15 cellular contexts compared by ENCODE assay signal in the genomic region with DNA sequence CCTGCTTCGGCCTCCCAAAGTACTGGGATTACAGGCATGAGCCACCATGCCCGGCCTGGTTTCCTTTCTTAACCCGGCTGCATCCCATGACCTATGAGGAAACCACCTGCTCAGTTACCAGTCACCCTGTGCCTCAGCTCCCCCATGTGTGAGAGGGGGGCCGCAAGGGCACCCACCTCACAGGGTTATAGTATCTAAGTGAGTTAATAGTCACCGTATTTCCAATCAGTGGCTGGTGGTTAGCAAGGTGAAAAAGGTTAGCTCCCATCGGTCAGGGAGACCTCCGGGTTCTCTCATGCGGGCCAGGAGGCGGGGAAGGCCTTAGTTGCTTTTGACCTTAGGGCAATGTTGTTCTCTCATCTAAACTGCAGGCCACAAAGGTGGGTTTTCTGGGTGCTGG. TPM values are rescaled to one million over a fixed set of nuclear protein-coding genes. Genes with fewer than 3 reads are reported as not detected.
A peak's percentile ranks its signal among the peaks of the same experiment; 100 is the strongest.
DNase-seq lines count a peak whose midpoint lies in the region; ATAC-seq and TF ChIP-seq lines count a peak whose summit lies in the region.
"Had no signal": no experiment of that assay in that cellular context is flagged by ENCODE, and none has a peak within 500 bp of the region (broad histone marks: within the 10 kb centered on the region; RNA-seq: fewer than 3 reads in every experiment).

No MANE protein-coding gene starts in this region.

- H3K4ac ChIP-seq in mesenchymal stem cell (ENCODE audit: low read depth in 1 of 2, low read length in 2 of 2), result peak overlapping the region in 1 of 2 experiments; percentile 20

- H2AFZ ChIP-seq in mesenchymal stem cell (ENCODE audit: low read depth, low read length), result no peak overlapping the region

- no peaks in the 10 kb centered on the region for H3K9me3 Mint-ChIP-seq in HFFc6
- H3K9me3 Mint-ChIP-seq in dendritic cell treated with granulocyte-macrophage colony-stimulating factor and Interleukin-4, amounts not matched to agents 40 ng/mL and 50 ng/mL, for 4 days, result no peaks in the 10 kb centered on the region
- no peaks in the 10 kb centered on the region for H3K9me3 Mint-ChIP-seq in activated CD4-positive, alpha-beta T cell treated with anti-CD3 and anti-CD28 coated beads, Interleukin-2, amount 10 ng/mL, durations not matched to agents 24 days and 14 days
- H3K9me3 Mint-ChIP-seq: activated T-helper 2 cell treated with anti-CD3 and anti-CD28 coated beads, Interferon-gamma antibody, Interleukin-2, Interleukin-4, amounts not matched to agents 10 μg/mL and 5 μg/mL and 100 μg/mL, durations not matched to agents 14 hours and 24 hours and 36 hours; central memory CD8-positive, alpha-beta T cell; stimulated activated naive CD8-positive, alpha-beta T cell treated with anti-CD3 and anti-CD28 coated beads, Interleukin-15, Interleukin-2, amounts not matched to agents 100 ng/mL and 50 ng/mL, for 24 hours had no signal

- peaks cover 23% of the 10 kb centered on the region for H3K79me1 ChIP-seq in mesenchymal stem cell (replicated peaks; ENCODE audit: low read length, poor library complexity, severe bottlenecking)

- H3K36me3 Mint-ChIP-seq in HFFc6 (ENCODE audit: low read depth), result peaks cover 28% of the 10 kb centered on the region
- H3K36me3 Mint-ChIP-seq in dendritic cell treated with granulocyte-macrophage colony-stimulating factor and Interleukin-4, amounts not matched to agents 40 ng/mL and 50 ng/mL, for 4 days (ENCODE audit: low read depth), result peaks cover 81% of the 10 kb centered on the region
- no peaks in the 10 kb centered on the region for H3K36me3 Mint-ChIP-seq in activated CD4-positive, alpha-beta T cell treated with anti-CD3 and anti-CD28 coated beads, Interleukin-2, amount 10 ng/mL, durations not matched to agents 24 days and 14 days (ENCODE audit: low read depth)

- no peak for ATAC-seq in HG02981 (IDR thresholded peaks at IDR 0.05; ENCODE audit: unreplicated experiment)

- H2BK12ac ChIP-seq in mesenchymal stem cell (ENCODE audit: low read length in 2 of 2), result peak overlapping the region in 1 of 2 experiments; percentile 15

- H3K4me3 Mint-ChIP-seq in HFFc6, result peak overlapping the region; percentile 96
- no peak overlapping the region for H3K4me3 Mint-ChIP-seq in dendritic cell treated with granulocyte-macrophage colony-stimulating factor and Interleukin-4, amounts not matched to agents 40 ng/mL and 50 ng/mL, for 4 days
- no peak overlapping the region for H3K4me3 Mint-ChIP-seq in activated CD4-positive, alpha-beta T cell treated with anti-CD3 and anti-CD28 coated beads, Interleukin-2, amount 10 ng/mL, durations not matched to agents 24 days and 14 days
- H3K4me3 Mint-ChIP-seq: central memory CD8-positive, alpha-beta T cell; stimulated activated naive CD8-positive, alpha-beta T cell treated with anti-CD3 and anti-CD28 coated beads, Interleukin-15, Interleukin-2, amounts not matched to agents 100 ng/mL and 50 ng/mL, for 24 hours had no signal

- H2AK5ac ChIP-seq in mesenchymal stem cell (ENCODE audit: low read length, severe bottlenecking), result no peak overlapping the region

- DNase-seq in HFFc6 (no peak), mesenchymal stem cell (peak; percentile 32), Kasumi-1 (lab: John Stamatoyannopoulos, UW) (no peak)
- no peak for DNase-seq in activated CD4-positive, alpha-beta T cell treated with anti-CD3 and anti-CD28 coated beads, Interleukin-2, amount 10 ng/mL, durations not matched to agents 24 days and 14 days
- no peak for DNase-seq in stimulated activated CD4-positive, alpha-beta T cell treated with anti-CD3 and anti-CD28 coated beads, Interleukin-1b, Interleukin-23, amount 100 ng/mL, for 48 hours
- DNase-seq: Caco-2, NCI-H510A, SIG-M5 had no signal

- H3K4me1 ChIP-seq in mesenchymal stem cell (ENCODE audit: control insufficient read depth, insufficient read depth, low read depth, low read length) (peaks cover 47% of the 10 kb centered on the region), subcutaneous abdominal adipose tissue (ENCODE audit: control insufficient read depth in 5 of 5, insufficient read depth in 5 of 5, low read length in 5 of 5) (peaks cover 35 to 98% (median 95%) of the 10 kb centered on the region in 5 donors)

- H3K9ac ChIP-seq in mesenchymal stem cell (ENCODE audit: low read length), result peak overlapping the region; percentile 95
- H3K9ac ChIP-seq in subcutaneous abdominal adipose tissue (ENCODE audit: low read length in 5 of 5), result peak overlapping the region; percentile 16 to 82 (median 76)

- intact Hi-C loops in dendritic cell treated with granulocyte-macrophage colony-stimulating factor and Interleukin-4, amounts not matched to agents 40 ng/mL and 50 ng/mL, for 4 days (cut with micrococcal nuclease), result no loop called here
- intact Hi-C loops in activated CD4-positive, alpha-beta T cell treated with anti-CD3 and anti-CD28 coated beads, Interleukin-2, amount 10 ng/mL, durations not matched to agents 24 days and 14 days (cut with micrococcal nuclease), result no loop called here

- peaks cover 39 to 60% of the 10 kb centered on the region in 2 experiments for H3K36me3 ChIP-seq in mesenchymal stem cell (ENCODE audit: control insufficient read depth in 1 of 2, insufficient read depth in 2 of 2, low read depth in 1 of 2, low read length in 2 of 2)
- peaks cover 0 to 16% (median 10%) of the 10 kb centered on the region in 5 donors for H3K36me3 ChIP-seq in subcutaneous abdominal adipose tissue (ENCODE audit: control insufficient read depth in 5 of 5, insufficient read depth in 5 of 5, low read length in 5 of 5)

- H3K4me3 ChIP-seq in mesenchymal stem cell (ENCODE audit: insufficient read depth in 1 of 2, low read depth in 1 of 2, low read length in 2 of 2) (peak overlapping the region in 1 of 2 experiments; percentile 56), subcutaneous abdominal adipose tissue (ENCODE audit: low read depth in 1 of 5, low read length in 5 of 5) (peak overlapping the region in 2 of 5 donors; percentile 1 to 18)

- H3K4me1 Mint-ChIP-seq in HFFc6 (ENCODE audit: low read depth), result peaks cover 98% of the 10 kb centered on the region
- H3K4me1 Mint-ChIP-seq in dendritic cell treated with granulocyte-macrophage colony-stimulating factor and Interleukin-4, amounts not matched to agents 40 ng/mL and 50 ng/mL, for 4 days (ENCODE audit: low read depth), result peaks cover 96% of the 10 kb centered on the region
- H3K4me1 Mint-ChIP-seq in activated CD4-positive, alpha-beta T cell treated with anti-CD3 and anti-CD28 coated beads, Interleukin-2, amount 10 ng/mL, durations not matched to agents 24 days and 14 days, result no peaks in the 10 kb centered on the region
- H3K4me1 Mint-ChIP-seq: central memory CD8-positive, alpha-beta T cell had no signal

- 71% methylated on average over 9 of the region's 9 CpGs for WGBS in mesenchymal stem cell

- no peak overlapping the region for H2BK15ac ChIP-seq in mesenchymal stem cell (ENCODE audit: low read depth, poor library complexity, severe bottlenecking)

- peak overlapping the region; percentile 42 to 78 for H3K18ac ChIP-seq in mesenchymal stem cell (ENCODE audit: low read depth in 1 of 2, low read length in 2 of 2)

- no peak overlapping the region for H3K14ac ChIP-seq in mesenchymal stem cell (ENCODE audit: low read length in 2 of 2)

- H2BK120ac ChIP-seq in mesenchymal stem cell (ENCODE audit: low read depth, low read length), result peak overlapping the region; percentile 36

- no peak for TF ChIP-seq CTCF in HFFc6 (IDR thresholded peaks at IDR 0.05)

- no peak overlapping the region for H2BK5ac ChIP-seq in mesenchymal stem cell (ENCODE audit: low read depth, low read length, poor library complexity, severe bottlenecking)

- H3K4me2 ChIP-seq in mesenchymal stem cell (ENCODE audit: low read length, poor library complexity, severe bottlenecking), result no peak overlapping the region

- H3K9me3 ChIP-seq in mesenchymal stem cell (ENCODE audit: control insufficient read depth, low read length) (no peaks in the 10 kb centered on the region), subcutaneous abdominal adipose tissue (ENCODE audit: control insufficient read depth in 5 of 5, low read length in 5 of 5) (no peaks in the 10 kb centered on the region)
- H3K9me3 ChIP-seq: Caco-2 had no signal

- H3K27ac ChIP-seq in mesenchymal stem cell (ENCODE audit: low read length, poor library complexity, severe bottlenecking), result peak overlapping the region; percentile 36
- peak overlapping the region; percentile 99 for H3K27ac ChIP-seq in subcutaneous abdominal adipose tissue (ENCODE audit: low read depth, low read length)

- H3K23ac ChIP-seq in mesenchymal stem cell (ENCODE audit: low read length in 2 of 2), result peak overlapping the region in 1 of 2 experiments; percentile 37

- H3K27me3 ChIP-seq in mesenchymal stem cell (ENCODE audit: control insufficient read depth in 1 of 2, insufficient read depth in 1 of 2, low read length in 2 of 2) (no peaks in the 10 kb centered on the region), subcutaneous abdominal adipose tissue (ENCODE audit: control insufficient read depth in 5 of 5, insufficient read depth in 4 of 5, low read length in 5 of 5) (no peaks in the 10 kb centered on the region)

- H3K27ac Mint-ChIP-seq in HFFc6, result peak overlapping the region; percentile 84
- H3K27ac Mint-ChIP-seq in dendritic cell treated with granulocyte-macrophage colony-stimulating factor and Interleukin-4, amounts not matched to agents 40 ng/mL and 50 ng/mL, for 4 days, result peak overlapping the region; percentile 39
- H3K27ac Mint-ChIP-seq in activated CD4-positive, alpha-beta T cell treated with anti-CD3 and anti-CD28 coated beads, Interleukin-2, amount 10 ng/mL, durations not matched to agents 24 days and 14 days, result no peak overlapping the region
- H3K27ac Mint-ChIP-seq: activated T-helper 2 cell treated with anti-CD3 and anti-CD28 coated beads, Interferon-gamma antibody, Interleukin-2, Interleukin-4, amounts not matched to agents 10 μg/mL and 5 μg/mL and 100 μg/mL, durations not matched to agents 14 hours and 24 hours and 36 hours; stimulated activated naive CD8-positive, alpha-beta T cell treated with anti-CD3 and anti-CD28 coated beads, Interleukin-15, Interleukin-2, amounts not matched to agents 100 ng/mL and 50 ng/mL, for 24 hours had no signal

- peaks cover 7% of the 10 kb centered on the region for H3K27me3 Mint-ChIP-seq in HFFc6 (ENCODE audit: insufficient read depth)
- H3K27me3 Mint-ChIP-seq in dendritic cell treated with granulocyte-macrophage colony-stimulating factor and Interleukin-4, amounts not matched to agents 40 ng/mL and 50 ng/mL, for 4 days, result no peaks in the 10 kb centered on the region
- H3K27me3 Mint-ChIP-seq in activated CD4-positive, alpha-beta T cell treated with anti-CD3 and anti-CD28 coated beads, Interleukin-2, amount 10 ng/mL, durations not matched to agents 24 days and 14 days, result peaks cover 26% of the 10 kb centered on the region

- no peak overlapping the region for H4K8ac ChIP-seq in mesenchymal stem cell (ENCODE audit: low read length)

- H4K91ac ChIP-seq in mesenchymal stem cell (ENCODE audit: low read length), result peak overlapping the region; percentile 53

RNA-seq across cellular contexts. Expression of gene LRP1, which starts 6.7 kb away (rescaled TPM):
- total RNA-seq in HFFc6 (2021; fragmentation: NEBNext Ultra II Directional; extraction: Animal tissue kit (Norgen Biotek cat#: 25700)), result 100 to 1,000 TPM; 187 to 332 (median 201) TPM
- 68.9 TPM for polyA plus RNA-seq in mesenchymal stem cell (2013, experiment 1 of 2)
- 57.9 TPM for polyA plus RNA-seq in mesenchymal stem cell (2013, experiment 2 of 2)
- 0.28 and 0.93 TPM in 2 replicates for total RNA-seq in activated CD4-positive, alpha-beta T cell treated with anti-CD3 and anti-CD28 coated beads, Interleukin-2, amount 10 ng/mL, durations not matched to agents 24 days and 14 days

RNA-seq across cellular contexts. Expression of gene LRP1-AS, which starts 12.5 kb away (rescaled TPM):
- not detected for total RNA-seq in HFFc6 (2021; fragmentation: NEBNext Ultra II Directional; extraction: Animal tissue kit (Norgen Biotek cat#: 25700))
- polyA plus RNA-seq in mesenchymal stem cell (2013, experiment 1 of 2), result not detected
- not detected for polyA plus RNA-seq in mesenchymal stem cell (2013, experiment 2 of 2)
- total RNA-seq in activated CD4-positive, alpha-beta T cell treated with anti-CD3 and anti-CD28 coated beads, Interleukin-2, amount 10 ng/mL, durations not matched to agents 24 days and 14 days, result not detected in 2 replicates
- total RNA-seq: activated T-helper 2 cell treated with anti-CD3 and anti-CD28 coated beads, Interferon-gamma antibody, Interleukin-2, Interleukin-4, amounts not matched to agents 10 μg/mL and 5 μg/mL and 100 μg/mL, durations not matched to agents 14 hours and 24 hours and 36 hours; Caco-2; mucosa of gallbladder had no signal

RNA-seq across cellular contexts. Expression of gene STAT6, which starts 23.8 kb away (rescaled TPM):
- 100 to 1,000 TPM in 1 of 6 experiments, 10 to 100 TPM in 5; 83.7 to 102 (median 93.5) TPM for total RNA-seq in HFFc6 (2021; fragmentation: NEBNext Ultra II Directional; extraction: Animal tissue kit (Norgen Biotek cat#: 25700))
- 87.5 TPM for polyA plus RNA-seq in mesenchymal stem cell (2013, experiment 1 of 2)
- 89.4 TPM for polyA plus RNA-seq in mesenchymal stem cell (2013, experiment 2 of 2)
- total RNA-seq in activated CD4-positive, alpha-beta T cell treated with anti-CD3 and anti-CD28 coated beads, Interleukin-2, amount 10 ng/mL, durations not matched to agents 24 days and 14 days, result 304 and 319 TPM in 2 replicates

RNA-seq across cellular contexts. Expression of gene NAB2, which starts 46.0 kb away (rescaled TPM):
- 10 to 100 TPM; 37.9 to 48.1 (median 44.8) TPM for total RNA-seq in HFFc6 (2021; fragmentation: NEBNext Ultra II Directional; extraction: Animal tissue kit (Norgen Biotek cat#: 25700))
- 28.9 TPM for polyA plus RNA-seq in mesenchymal stem cell (2013, experiment 1 of 2)
- polyA plus RNA-seq in mesenchymal stem cell (2013, experiment 2 of 2), result 27.0 TPM
- 70.5 and 76.7 TPM in 2 replicates for total RNA-seq in activated CD4-positive, alpha-beta T cell treated with anti-CD3 and anti-CD28 coated beads, Interleukin-2, amount 10 ng/mL, durations not matched to agents 24 days and 14 days

RNA-seq across cellular contexts. Expression of gene NEMP1, which starts 56.4 kb away (rescaled TPM):
- 10 to 100 TPM; 13.0 to 22.1 (median 20.7) TPM for total RNA-seq in HFFc6 (2021; fragmentation: NEBNext Ultra II Directional; extraction: Animal tissue kit (Norgen Biotek cat#: 25700))
- polyA plus RNA-seq in mesenchymal stem cell (2013, experiment 1 of 2), result 6.2 TPM
- polyA plus RNA-seq in mesenchymal stem cell (2013, experiment 2 of 2), result 5.8 TPM
- 77.0 and 80.6 TPM in 2 replicates for total RNA-seq in activated CD4-positive, alpha-beta T cell treated with anti-CD3 and anti-CD28 coated beads, Interleukin-2, amount 10 ng/mL, durations not matched to agents 24 days and 14 days

Comparison
In these comparisons a context has a peak if more than half of its experiments do, and no peak if none do; other contexts are left out.
1. RNA of gene LRP1, which starts 6.7 kb away (total RNA-seq): 187 to 332 TPM in HFFc6; 0.28 to 0.93 TPM in activated CD4-positive, alpha-beta T cell treated with anti-CD3 and anti-CD28 coated beads, Interleukin-2, amount 10 ng/mL, durations not matched to agents 24 days and 14 days; every median in the first group is over 10 times any median in the second.